In the genomic region with DNA sequence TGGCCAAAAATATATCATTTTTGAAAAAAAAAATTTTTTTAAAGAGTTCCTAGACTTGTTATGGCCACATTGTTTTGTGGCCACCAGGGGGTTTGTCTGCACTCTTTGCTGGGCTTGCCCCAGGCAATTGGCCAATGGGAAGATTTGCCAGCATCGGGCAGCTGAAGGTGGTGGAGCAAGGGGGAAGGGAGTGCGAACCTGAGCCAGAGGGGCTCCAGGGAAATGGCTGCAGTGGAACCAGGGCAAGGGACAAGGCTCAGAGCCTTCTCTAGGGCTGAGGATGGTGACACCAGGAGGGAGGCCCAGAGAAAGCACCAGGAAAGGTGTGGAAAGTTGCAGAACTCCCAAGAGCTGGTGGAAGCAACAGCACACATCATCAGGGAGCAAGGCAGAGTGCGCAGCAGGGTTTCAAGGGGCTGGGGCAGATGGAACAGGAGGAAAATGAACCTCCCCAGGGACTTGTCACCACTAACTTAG, we compare ENCODE assay signal across 8 cellular contexts. TPM values are rescaled to one million over a fixed set of nuclear protein-coding genes. Genes with fewer than 3 reads are reported as not detected.
A peak's percentile ranks its signal among the peaks of the same experiment; 100 is the strongest.
DNase-seq lines count a peak whose midpoint lies in the region; ATAC-seq and TF ChIP-seq lines count a peak whose summit lies in the region.

No MANE protein-coding gene starts in this region.

- H3K27ac Mint-ChIP-seq in T-helper 1 cell treated with Interleukin-12 subunit alpha and Interleukin-12 subunit beta and Interleukin-4 antibody, amounts not matched to agents 30 μg/mL and 1 μg/mL, for 36 hours, result peak overlapping the region; percentile 20
- peak overlapping the region; percentile 32 for H3K27ac Mint-ChIP-seq in endothelial cell (ENCODE audit: unreplicated experiment)

- H3K4me1 Mint-ChIP-seq in T-helper 1 cell treated with Interleukin-12 subunit alpha and Interleukin-12 subunit beta and Interleukin-4 antibody, amounts not matched to agents 30 μg/mL and 1 μg/mL, for 36 hours (ENCODE audit: low read depth), result peaks cover 11% of the 10 kb centered on the region
- no peaks in the 10 kb centered on the region for H3K4me1 Mint-ChIP-seq in endothelial cell (ENCODE audit: unreplicated experiment)
- H3K4me1 Mint-ChIP-seq in activated T-cell treated with anti-CD3 and anti-CD28 coated beads, Interleukin-2, amount 50 U/mL, for 4 hours (ENCODE audit: low read depth), result peaks cover 14% of the 10 kb centered on the region

- H3K36me3 ChIP-seq in neuronal stem cell (replicated peaks in 1 of 2; ENCODE audit: control insufficient read depth in 2 of 2, insufficient read depth in 2 of 2, low read length in 2 of 2), result no peaks in the 10 kb centered on the region

- H3K9me3 Mint-ChIP-seq in T-helper 1 cell treated with Interleukin-12 subunit alpha and Interleukin-12 subunit beta and Interleukin-4 antibody, amounts not matched to agents 30 μg/mL and 1 μg/mL, for 36 hours, result no peaks in the 10 kb centered on the region
- H3K9me3 Mint-ChIP-seq in endothelial cell (ENCODE audit: unreplicated experiment), result no peaks in the 10 kb centered on the region
- H3K9me3 Mint-ChIP-seq in activated T-cell treated with anti-CD3 and anti-CD28 coated beads, Interleukin-2, amount 50 U/mL, for 4 hours, result no peaks in the 10 kb centered on the region

- H3K4ac ChIP-seq in neuronal stem cell (ENCODE audit: low read length), result no peak overlapping the region

- peaks cover 10 to 16% of the 10 kb centered on the region in 2 donors for H3K4me1 ChIP-seq in neuronal stem cell (ENCODE audit: control insufficient read depth in 2 of 2, insufficient read depth in 1 of 2, low read depth in 1 of 2, low read length in 2 of 2)

- no peaks in the 10 kb centered on the region for H3K36me3 Mint-ChIP-seq in T-helper 1 cell treated with Interleukin-12 subunit alpha and Interleukin-12 subunit beta and Interleukin-4 antibody, amounts not matched to agents 30 μg/mL and 1 μg/mL, for 36 hours (ENCODE audit: low read depth)
- H3K36me3 Mint-ChIP-seq in endothelial cell (ENCODE audit: low read depth, unreplicated experiment), result no peaks in the 10 kb centered on the region
- H3K36me3 Mint-ChIP-seq in activated T-cell treated with anti-CD3 and anti-CD28 coated beads, Interleukin-2, amount 50 U/mL, for 4 hours (ENCODE audit: insufficient read depth), result no peaks in the 10 kb centered on the region

- no peak overlapping the region for H3K4me3 ChIP-seq in neuronal stem cell (ENCODE audit: low read length in 2 of 2)

- H3K27me3 ChIP-seq in neuronal stem cell (ENCODE audit: control insufficient read depth in 3 of 3, insufficient read depth in 3 of 3, low read depth in 1 of 3, low read length in 3 of 3), result peaks cover 0 to 3% (median 2%) of the 10 kb centered on the region in 3 experiments

- no peak overlapping the region for H2BK120ac ChIP-seq in neuronal stem cell (ENCODE audit: low read depth, low read length)

- H2AK5ac ChIP-seq in neuronal stem cell (ENCODE audit: low read depth, low read length), result no peak overlapping the region

- H3K27ac ChIP-seq in neuronal stem cell (replicated peaks; ENCODE audit: low read length), result no peak overlapping the region

- H3K9ac ChIP-seq in neuronal stem cell (ENCODE audit: low read depth, low read length, poor library complexity), result no peak overlapping the region

- WGBS in neuronal stem cell (ENCODE audit: extremely low coverage in 2 of 2, insufficient read length in 2 of 2, insufficient replicate concordance in 1 of 2), 2 donors, result no CpG with 5 or more reads among the region's 3 CpGs

- TF ChIP-seq CTCF in endothelial cell (IDR thresholded peaks at IDR 0.05; ENCODE audit: unreplicated experiment), result peak; percentile 70

- ATAC-seq in activated T-cell treated with anti-CD3 and anti-CD28 coated beads, Interleukin-2, amount 50 U/mL, for 4 hours, result no peak

- H2BK15ac ChIP-seq in neuronal stem cell (ENCODE audit: low read length), result no peak overlapping the region

- peak overlapping the region; percentile 81 for H3K18ac ChIP-seq in neuronal stem cell (ENCODE audit: low read length)

- no peak overlapping the region for H4K8ac ChIP-seq in neuronal stem cell (ENCODE audit: low read depth, low read length)

- no peak overlapping the region for H4K91ac ChIP-seq in neuronal stem cell (ENCODE audit: low read depth, low read length, poor library complexity)

- no peak for DNase-seq in T-helper 1 cell
- peak; percentile 21 for DNase-seq in NOMO-1 treated with dmso at 0.1 percent for 144 hours (lab: John Stamatoyannopoulos, UW; ENCODE audit: unreplicated experiment)
- peak; percentile 59 for DNase-seq in endothelial cell (ENCODE audit: low spot score)
- DNase-seq in neuronal stem cell (ENCODE audit: low spot score), result no peak
- no peak for DNase-seq in activated T-cell treated with anti-CD3 and anti-CD28 coated beads, Interleukin-2, amount 50 U/mL, for 4 hours
- no peak for DNase-seq in activated T-cell treated with anti-CD3 and anti-CD28 coated beads, Interleukin-2, amount 50 U/mL, for 1 hour
- no peak for DNase-seq in retina

- peaks cover 0 to 2% of the 10 kb centered on the region in 2 donors for H3K9me3 ChIP-seq in neuronal stem cell (replicated peaks in 1 of 2; ENCODE audit: control insufficient read depth in 2 of 2, insufficient read depth in 1 of 2, low read depth in 1 of 2, low read length in 2 of 2)

- no peaks in the 10 kb centered on the region for H3K79me1 ChIP-seq in neuronal stem cell (ENCODE audit: low read depth, low read length)

- peaks cover 9% of the 10 kb centered on the region for H3K27me3 Mint-ChIP-seq in T-helper 1 cell treated with Interleukin-12 subunit alpha and Interleukin-12 subunit beta and Interleukin-4 antibody, amounts not matched to agents 30 μg/mL and 1 μg/mL, for 36 hours (ENCODE audit: low read depth)
- H3K27me3 Mint-ChIP-seq in endothelial cell (ENCODE audit: unreplicated experiment), result peaks cover 5% of the 10 kb centered on the region
- H3K27me3 Mint-ChIP-seq in activated T-cell treated with anti-CD3 and anti-CD28 coated beads, Interleukin-2, amount 50 U/mL, for 4 hours (ENCODE audit: low read depth), result no peaks in the 10 kb centered on the region

- no peak overlapping the region for H2BK12ac ChIP-seq in neuronal stem cell (ENCODE audit: low read length)

- no peak overlapping the region for H3K4me3 Mint-ChIP-seq in T-helper 1 cell treated with Interleukin-12 subunit alpha and Interleukin-12 subunit beta and Interleukin-4 antibody, amounts not matched to agents 30 μg/mL and 1 μg/mL, for 36 hours
- no peak overlapping the region for H3K4me3 Mint-ChIP-seq in endothelial cell (ENCODE audit: unreplicated experiment)
- H3K4me3 Mint-ChIP-seq in activated T-cell treated with anti-CD3 and anti-CD28 coated beads, Interleukin-2, amount 50 U/mL, for 4 hours, result no peak overlapping the region

- no peak overlapping the region for H3K23ac ChIP-seq in neuronal stem cell (ENCODE audit: low read depth, low read length, poor library complexity)

- no peak overlapping the region for H2BK5ac ChIP-seq in neuronal stem cell (ENCODE audit: low read length)

- H2AFZ ChIP-seq in neuronal stem cell (ENCODE audit: low read length), result peak overlapping the region; percentile 68

- H3K4me2 ChIP-seq in neuronal stem cell (ENCODE audit: insufficient read depth, low read length, poor library complexity, severe bottlenecking), result no peak overlapping the region

- peak overlapping the region; percentile 1 for H3K14ac ChIP-seq in neuronal stem cell (ENCODE audit: low read length)

RNA-seq across cellular contexts. Expression of gene CMIP, which starts 15.5 kb away (rescaled TPM):
- 98.9 TPM for total RNA-seq in endothelial cell (ENCODE audit: unreplicated experiment)
- 29.4 TPM for polyA plus RNA-seq in neuronal stem cell (2013, experiment 1 of 2)
- 31.2 TPM for polyA plus RNA-seq in neuronal stem cell (2013, experiment 2 of 2)
- total RNA-seq in activated T-cell treated with anti-CD3 and anti-CD28 coated beads, Interleukin-2, amount 50 U/mL, for 4 hours, result 10 to 100 TPM; 20.8 to 23.5 (median 21.9) TPM

Comparison
In these comparisons a context has a peak if more than half of its experiments do, and no peak if none do; other contexts are left out.
1. DNase-seq: peak in NOMO-1 treated with dmso at 0.1 percent for 144 hours (single experiment) and endothelial cell (single experiment); none in T-helper 1 cell (0 of 5), neuronal stem cell (single experiment), activated T-cell treated with anti-CD3 and anti-CD28 coated beads, Interleukin-2, amount 50 U/mL, for 4 hours (single experiment), activated T-cell treated with anti-CD3 and anti-CD28 coated beads, Interleukin-2, amount 50 U/mL, for 1 hour (single experiment) and retina (single experiment).